14 cellular contexts compared by ENCODE assay signal in the genomic region with DNA sequence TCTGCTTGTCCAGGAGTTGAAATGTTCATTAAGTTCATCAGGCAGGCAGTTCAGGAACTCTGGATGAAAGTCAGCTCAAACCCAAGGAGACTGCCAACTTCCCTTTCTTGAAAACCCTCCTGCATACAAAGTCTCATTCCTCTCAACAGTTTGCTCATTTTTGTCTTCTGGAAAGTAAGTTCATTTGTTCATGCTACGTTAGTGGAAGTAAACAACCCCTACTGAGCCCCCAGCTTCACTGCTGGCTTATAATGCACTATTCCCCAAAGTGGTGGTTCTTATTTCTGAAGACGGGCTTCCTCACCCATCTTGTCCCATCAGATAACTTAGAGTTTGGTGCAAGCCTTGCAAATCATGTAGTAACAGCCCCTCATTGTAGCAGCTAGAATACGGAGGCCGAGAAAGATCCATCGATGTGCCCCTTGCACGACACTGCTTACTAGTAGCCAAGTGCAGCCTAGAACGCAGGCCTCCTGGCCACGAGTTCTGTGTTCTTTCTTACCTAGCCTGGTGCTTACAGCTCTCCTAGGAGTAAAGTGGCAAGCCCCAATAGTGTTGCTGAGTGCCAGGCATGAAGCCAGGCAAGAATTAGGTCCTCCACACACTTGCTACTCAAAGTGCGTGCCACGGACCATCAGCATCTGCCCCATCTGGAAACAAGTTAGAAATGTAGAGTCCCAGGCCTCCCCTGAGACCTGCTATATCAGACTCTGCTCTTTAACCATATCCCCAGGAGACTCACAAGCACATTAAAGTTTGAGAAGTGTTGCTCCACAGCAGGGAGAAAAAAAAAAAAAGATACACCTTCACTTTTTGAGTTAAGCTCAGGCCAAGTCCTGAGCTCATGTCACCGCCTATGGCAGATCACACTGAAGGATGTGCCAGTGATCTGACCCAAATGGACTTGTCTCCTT.
DNase-seq lines count a peak whose midpoint lies in the region; ATAC-seq and TF ChIP-seq lines count a peak whose summit lies in the region.
"Had no signal": no experiment of that assay in that cellular context is flagged by ENCODE, and none has a peak within 500 bp of the region (broad histone marks: within the 10 kb centered on the region; RNA-seq: fewer than 3 reads in every experiment).

No MANE protein-coding gene starts in this region.

- H3K27ac ChIP-seq in uterus: peak overlapping the region; percentile 84 to 88
- H3K27ac ChIP-seq: psoas muscle had no signal

- in situ Hi-C loops in GM13977 (cut with MboI; ENCODE audit: low pct_unique_long_range_greater_than_20kb, low sequenced_read_pairs, unreplicated experiment): no loop called here

- no peak overlapping the region for H3K4me3 ChIP-seq in uterus
- H3K4me3 ChIP-seq: psoas muscle had no signal

- DNase-seq in activated naive CD8-positive, alpha-beta T cell treated with anti-CD3 and anti-CD28 coated beads, Interleukin-2, amount 10 ng/mL, durations not matched to agents 7 days and 5 days: no peak
- DNase-seq in activated naive CD8-positive, alpha-beta T cell treated with anti-CD3 and anti-CD28 coated beads for 36 hours: no peak
- no peak for DNase-seq in uterus
- no peak for DNase-seq in GM13977 (ENCODE audit: low spot score)
- DNase-seq in NCI-H1694 treated with DMSO at 0.1 percent for 48 hours (lab: John Stamatoyannopoulos, UW): no peak
- DNase-seq in pons (ENCODE audit: low spot score): no peak
- DNase-seq: ACHN, activated gamma-delta T cell, endodermal cell, NCI-H526, psoas muscle, T-helper 9 cell had no signal

- H3K9me3 ChIP-seq in uterus: no peaks in the 10 kb centered on the region
- H3K9me3 ChIP-seq: psoas muscle had no signal

- H3K36me3 ChIP-seq in uterus: no peaks in the 10 kb centered on the region

- ATAC-seq in activated naive CD8-positive, alpha-beta T cell treated with anti-CD3 and anti-CD28 coated beads, Interleukin-2, amount 10 ng/mL, durations not matched to agents 7 days and 5 days (ENCODE audit: low read depth): no peak
- ATAC-seq in HG02798 (IDR thresholded peaks at IDR 0.05; ENCODE audit: poor library complexity, unreplicated experiment): peak; percentile 59
- ATAC-seq: psoas muscle had no signal

- POLR2A ChIA-PET in activated naive CD8-positive, alpha-beta T cell treated with anti-CD3 and anti-CD28 coated beads, Interleukin-2, amount 10 ng/mL, durations not matched to agents 7 days and 5 days (lab: Charles Lee): no interaction called here

- TF ChIP-seq POLR2A in uterus (IDR thresholded peaks at IDR 0.05): no peak

- H3K4me1 ChIP-seq in uterus: no peaks in the 10 kb centered on the region

- H3K4me1 Mint-ChIP-seq in activated naive CD8-positive, alpha-beta T cell treated with anti-CD3 and anti-CD28 coated beads, Interleukin-2, amount 10 ng/mL, durations not matched to agents 7 days and 5 days: no peaks in the 10 kb centered on the region
- H3K4me1 Mint-ChIP-seq in activated naive CD8-positive, alpha-beta T cell treated with anti-CD3 and anti-CD28 coated beads for 36 hours: peaks cover 22% of the 10 kb centered on the region
- peaks cover 28 to 35% (median 29%) of the 10 kb centered on the region in 3 donors for H3K4me1 Mint-ChIP-seq in IgD-negative memory B cell
- H3K4me1 Mint-ChIP-seq: endodermal cell had no signal

- intact Hi-C loops in uterus (cut with DNase I; ENCODE audit: low total_unique reads): no loop called here

- H3K9me3 Mint-ChIP-seq in activated naive CD8-positive, alpha-beta T cell treated with anti-CD3 and anti-CD28 coated beads, Interleukin-2, amount 10 ng/mL, durations not matched to agents 7 days and 5 days: no peaks in the 10 kb centered on the region
- H3K9me3 Mint-ChIP-seq in activated naive CD8-positive, alpha-beta T cell treated with anti-CD3 and anti-CD28 coated beads for 36 hours: no peaks in the 10 kb centered on the region
- no peaks in the 10 kb centered on the region for H3K9me3 Mint-ChIP-seq in IgD-negative memory B cell
- H3K9me3 Mint-ChIP-seq: endodermal cell had no signal

- no peaks in the 10 kb centered on the region for H3K27me3 ChIP-seq in uterus

- H3K4me3 Mint-ChIP-seq in activated naive CD8-positive, alpha-beta T cell treated with anti-CD3 and anti-CD28 coated beads, Interleukin-2, amount 10 ng/mL, durations not matched to agents 7 days and 5 days: no peak overlapping the region
- H3K4me3 Mint-ChIP-seq in activated naive CD8-positive, alpha-beta T cell treated with anti-CD3 and anti-CD28 coated beads for 36 hours: no peak overlapping the region
- H3K4me3 Mint-ChIP-seq in IgD-negative memory B cell: peak overlapping the region in 3 of 4 donors; percentile 4 to 43 (median 23)
- H3K4me3 Mint-ChIP-seq: endodermal cell had no signal

- H3K27ac Mint-ChIP-seq in activated naive CD8-positive, alpha-beta T cell treated with anti-CD3 and anti-CD28 coated beads, Interleukin-2, amount 10 ng/mL, durations not matched to agents 7 days and 5 days: peak overlapping the region; percentile 15
- H3K27ac Mint-ChIP-seq in activated naive CD8-positive, alpha-beta T cell treated with anti-CD3 and anti-CD28 coated beads for 36 hours: no peak overlapping the region
- peak overlapping the region; percentile 15 to 76 (median 16) for H3K27ac Mint-ChIP-seq in IgD-negative memory B cell
- H3K27ac Mint-ChIP-seq: endodermal cell had no signal

- no peak for TF ChIP-seq CTCF in uterus (IDR thresholded peaks at IDR 0.05)
- no peak for TF ChIP-seq CTCF in GM13977 (IDR thresholded peaks at IDR 0.05; ENCODE audit: extremely low read depth, insufficient read depth, missing control alignments)

- peaks cover 52% of the 10 kb centered on the region for H3K36me3 Mint-ChIP-seq in activated naive CD8-positive, alpha-beta T cell treated with anti-CD3 and anti-CD28 coated beads, Interleukin-2, amount 10 ng/mL, durations not matched to agents 7 days and 5 days
- peaks cover 72% of the 10 kb centered on the region for H3K36me3 Mint-ChIP-seq in activated naive CD8-positive, alpha-beta T cell treated with anti-CD3 and anti-CD28 coated beads for 36 hours
- H3K36me3 Mint-ChIP-seq in IgD-negative memory B cell: peaks cover 7% of the 10 kb centered on the region

- H3K27me3 Mint-ChIP-seq in activated naive CD8-positive, alpha-beta T cell treated with anti-CD3 and anti-CD28 coated beads, Interleukin-2, amount 10 ng/mL, durations not matched to agents 7 days and 5 days: no peaks in the 10 kb centered on the region
- H3K27me3 Mint-ChIP-seq in activated naive CD8-positive, alpha-beta T cell treated with anti-CD3 and anti-CD28 coated beads for 36 hours: no peaks in the 10 kb centered on the region
- H3K27me3 Mint-ChIP-seq in IgD-negative memory B cell: peaks cover 24% of the 10 kb centered on the region

Comparison
In these comparisons a context has a peak if more than half of its experiments do, and no peak if none do; other contexts are left out.
1. H3K4me3 Mint-ChIP-seq: peak in IgD-negative memory B cell (3 of 4); none in activated naive CD8-positive, alpha-beta T cell treated with anti-CD3 and anti-CD28 coated beads, Interleukin-2, amount 10 ng/mL, durations not matched to agents 7 days and 5 days (single experiment) and activated naive CD8-positive, alpha-beta T cell treated with anti-CD3 and anti-CD28 coated beads for 36 hours (single experiment).